11 cellular contexts compared by ENCODE assay signal in genomic region chr2:149761611-149762010, GRCh38.
"Had no signal": no experiment of that assay in that cellular context is flagged by ENCODE, and none has a peak within 500 bp of the region (broad histone marks: within the 10 kb centered on the region; RNA-seq: fewer than 3 reads in every experiment).

No MANE protein-coding gene starts in this region.

- FAIRE-seq: H1, H54 had no signal

- H3K4me1 Mint-ChIP-seq: GM23338, H9 had no signal

- DNase-seq: GM23248, GOT3, H7, H9, HCEC 1CT, HFFc6 had no signal

- H3K9me3 Mint-ChIP-seq: HFFc6 had no signal

- H3K4me1 ChIP-seq: HAP-1 had no signal

- H3K9ac ChIP-seq: GM23248 had no signal

- ATAC-seq: GM23338, HCT116 had no signal

- H3K4me3 Mint-ChIP-seq: GM23338, H9, HFFc6 had no signal

- H3K27ac ChIP-seq: GM23248 had no signal

- H2AFZ ChIP-seq: GM23248, GM23338 had no signal

- H3K4me3 ChIP-seq: GM23248, GM23338, HAP-1 had no signal

- H3K9me3 ChIP-seq: HAP-1 had no signal

- H3K27ac Mint-ChIP-seq: GM23338, H9, HFFc6 had no signal

- H3K36me3 ChIP-seq: HAP-1 had no signal

- H3K4me2 ChIP-seq: GM23338 had no signal
